39 cellular contexts compared by ENCODE assay signal in genomic region chr13:46075811-46076210, GRCh38. TPM values are rescaled to one million over a fixed set of nuclear protein-coding genes. Genes with fewer than 3 reads are reported as not detected.
"Had no signal": no experiment of that assay in that cellular context is flagged by ENCODE, and none has a peak within 500 bp of the region (broad histone marks: within the 10 kb centered on the region; RNA-seq: fewer than 3 reads in every experiment).

No MANE protein-coding gene starts in this region.

- H3K27me3 ChIP-seq: MG63 had no signal

- H3K4me3 ChIP-seq: MG63 had no signal

- H3K9ac ChIP-seq: KMS-11 had no signal

- H3K27ac ChIP-seq: KMS-11 had no signal

- DNase-seq: Karpas-422, Kasumi-1, MG63, MM.1S, MV-4-11, NCI-H1048, NCI-H1092, NCI-H1092 treated with DMSO at 0.1 percent for 48 hours, NCI-H1105, NCI-H1105 treated with DMSO at 0.1 percent for 48 hours, NCI-H1417, NCI-H1417 treated with DMSO at 0.1 percent for 48 hours, NCI-H1436, NCI-H1436 treated with DMSO at 0.1 percent for 48 hours, NCI-H146, NCI-H1694, NCI-H1694 treated with DMSO at 0.1 percent for 48 hours, NCI-H187, NCI-H187 treated with DMSO at 0.1 percent for 48 hours, NCI-H1930, NCI-H2029, NCI-H2029 treated with DMSO at 0.1 percent for 48 hours, NCI-H2081, NCI-H2081 treated with DMSO at 0.1 percent for 48 hours, NCI-H2107, NCI-H2171, NCI-H2171 treated with DMSO at 0.1 percent for 48 hours, NCI-H2227 treated with DMSO at 0.1 percent for 48 hours, NCI-H226, NCI-H345, NCI-H446, NCI-H446 treated with DMSO at 0.1 percent for 48 hours, NCI-H510A, NCI-H510A treated with DMSO at 0.1 percent for 48 hours had no signal

- H3K9me3 ChIP-seq: MG63 had no signal

- H3K36me3 ChIP-seq: MG63 had no signal

- H3K4me2 ChIP-seq: KMS-11 had no signal

RNA-seq across cellular contexts. Expression of gene CPB2, which starts 29.0 kb away (rescaled TPM):
- total RNA-seq: LHCN-M2, M059J, MCF 10A, NCI-H460 had no signal
